ENCODE assay signal across 9 cellular contexts in genomic region chr17:42325026-42325425, GRCh38. TPM values are rescaled to one million over a fixed set of nuclear protein-coding genes. Genes with fewer than 3 reads are reported as not detected.
DNase-seq lines count a peak whose midpoint lies in the region; ATAC-seq, FAIRE-seq and TF ChIP-seq lines count a peak whose summit lies in the region.
"Had no signal": no experiment of that assay in that cellular context is flagged by ENCODE, and none has a peak within 500 bp of the region (broad histone marks: within the 10 kb centered on the region; RNA-seq: fewer than 3 reads in every experiment).

No MANE protein-coding gene starts in this region.

- H3K27ac ChIP-seq in muscle layer of colon (ENCODE audit: low read depth, low read length) = peak overlapping the region; percentile 23

- H3K4me1 ChIP-seq in muscle layer of colon (ENCODE audit: insufficient read depth, low read length) = peaks cover 32% of the 10 kb centered on the region

- DNase-seq in AG08396 (ENCODE audit: low spot score) (peak; percentile 84), M059J (ENCODE audit: low read depth) (peak; percentile 98), choroid plexus epithelial cell (ENCODE audit: low read depth) (peak; percentile 64), frontal cortex (ENCODE audit: low spot score in 2 of 2) (no peak), posterior vena cava (ENCODE audit: low spot score) (no peak), NCI-H345 treated with DMSO at 0.1 percent for 48 hours (lab: John Stamatoyannopoulos, UW; ENCODE audit: unreplicated experiment) (no peak)
- DNase-seq: NCI-H526 had no signal

- H3K4me3 ChIP-seq in choroid plexus epithelial cell (ENCODE audit: low read depth, low read length) = no peak overlapping the region
- H3K4me3 ChIP-seq in muscle layer of colon (ENCODE audit: low read depth in 1 of 2, low read length in 2 of 2) = no peak overlapping the region

- H3K9ac ChIP-seq in muscle layer of colon (ENCODE audit: low read length) = no peak overlapping the region

- intact Hi-C loops in posterior vena cava (cut with DNase I) = loop anchor here in 1 of 2 donors (10.0 kb wide), 1 partner anchor 80 kb away; no protein-coding TSS in a partner anchor

- FAIRE-seq in frontal cortex (lab: Jason Lieb, UNC) = no peak

- H3K9me3 ChIP-seq in muscle layer of colon (ENCODE audit: low read length) = no peaks in the 10 kb centered on the region

- no peak for ATAC-seq in HG03175 (IDR thresholded peaks at IDR 0.05; ENCODE audit: unreplicated experiment)

- H3K27me3 ChIP-seq in muscle layer of colon (ENCODE audit: control insufficient read depth in 1 of 2, insufficient read depth in 2 of 2, low read length in 2 of 2) = no peaks in the 10 kb centered on the region

- H3K36me3 ChIP-seq in muscle layer of colon (ENCODE audit: insufficient read depth, low read length) = peaks cover 61% of the 10 kb centered on the region

- TF ChIP-seq CTCF in choroid plexus epithelial cell (conservative IDR thresholded peaks at IDR 0.05; ENCODE audit: low read depth, low read length) = no peak

RNA-seq across cellular contexts. Expression of gene STAT5A, which starts 36.7 kb away (rescaled TPM):
- 5.2 and 12.4 TPM in 2 replicates for total RNA-seq in M059J (2014; rRNA removed; shearing (Covaris generic))
- total RNA-seq in frontal cortex (1.6 TPM), posterior vena cava (10 to 100 TPM; 30.7 to 37.6 TPM)

RNA-seq across cellular contexts. Expression of gene STAT5B, which starts 48.8 kb away (rescaled TPM):
- total RNA-seq in M059J (2014; rRNA removed; shearing (Covaris generic)) = 16.9 and 28.2 TPM in 2 replicates
- 17.5 TPM for total RNA-seq in frontal cortex
- total RNA-seq in posterior vena cava = 10 to 100 TPM; 88.6 to 96.3 TPM

Comparison
In these comparisons a context has a peak if more than half of its experiments do, and no peak if none do; other contexts are left out.
1. DNase-seq: peak in AG08396 (single experiment), M059J (single experiment) and choroid plexus epithelial cell (single experiment); none in frontal cortex (0 of 2), posterior vena cava (single experiment) and NCI-H345 treated with DMSO at 0.1 percent for 48 hours (single experiment).